16 cellular contexts compared by ENCODE assay signal in the genomic region with DNA sequence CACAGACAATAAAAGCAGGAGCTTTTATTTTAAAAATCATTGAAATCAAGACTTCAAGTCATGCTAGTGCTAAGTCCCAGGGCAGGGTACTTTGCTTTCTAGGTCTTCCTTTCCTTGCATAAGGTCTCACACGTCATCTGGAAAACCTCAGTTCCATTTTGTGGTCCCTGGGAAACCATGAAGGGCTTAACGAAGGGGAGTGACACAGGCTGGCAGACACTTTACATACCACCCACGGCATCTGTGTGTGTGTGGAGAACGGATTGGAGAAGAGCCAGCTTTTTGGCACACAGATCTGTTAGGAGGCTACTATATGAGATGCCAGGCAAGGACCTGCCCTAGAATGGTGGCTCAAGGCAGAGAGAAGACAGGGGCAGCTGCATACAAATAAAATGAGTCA.
"Had no signal": no experiment of that assay in that cellular context is flagged by ENCODE, and none has a peak within 500 bp of the region (broad histone marks: within the 10 kb centered on the region; RNA-seq: fewer than 3 reads in every experiment).

No MANE protein-coding gene starts in this region.

- ATAC-seq: activated CD4-positive, CD25-positive, alpha-beta regulatory T cell treated with anti-CD3 and anti-CD28 coated beads, Interleukin-2, amount 50 U/mL, for 24 hours; activated T-helper 17 cell treated with anti-CD3 and anti-CD28 coated beads, Interleukin-2, amount 50 U/mL, for 72 hours; esophagus mucosa; left lobe of liver; stimulated activated memory B cell treated with anti-CD40 and anti-IgM and Interleukin-4, amounts not matched to agents 10 μg/mL and 1 μg/mL and 100 μg/mL, for 72 hours had no signal

- H3K27me3 ChIP-seq: colonic mucosa, tibial artery, uterus had no signal

- H3K36me3 ChIP-seq: colonic mucosa, tibial artery, uterus had no signal

- H3K4me1 ChIP-seq: colonic mucosa, tibial artery, uterus had no signal

- H3K9me3 Mint-ChIP-seq: activated T-helper 17 cell treated with anti-CD3 and anti-CD28 coated beads, Interleukin-2, amount 50 U/mL, for 72 hours; naive B cell; stimulated activated memory B cell treated with anti-CD40 and anti-IgM and Interleukin-4, amounts not matched to agents 10 μg/mL and 1 μg/mL and 100 μg/mL, for 72 hours had no signal

- DNase-seq: activated CD4-positive, alpha-beta T cell treated with anti-CD3 and anti-CD28 coated beads, Interleukin-2, amount 50 U/mL, for 4 hours; activated naive CD4-positive, alpha-beta T cell treated with Interleukin-2 at 50 U/mL for 16 hours; activated T-cell treated with anti-CD3 and anti-CD28 coated beads for 4 hours; colonic mucosa; hippocampal formation; midbrain; naive B cell; stimulated activated CD4-positive, alpha-beta T cell treated with anti-CD3 and anti-CD28 coated beads, Interleukin-2, amount 100 ng/mL, for 48 hours; T-helper 9 cell; tibial artery; uterus had no signal

- H3K4me3 Mint-ChIP-seq: activated T-helper 17 cell treated with anti-CD3 and anti-CD28 coated beads, Interleukin-2, amount 50 U/mL, for 72 hours; stimulated activated memory B cell treated with anti-CD40 and anti-IgM and Interleukin-4, amounts not matched to agents 10 μg/mL and 1 μg/mL and 100 μg/mL, for 72 hours had no signal

- H3K4me1 Mint-ChIP-seq: activated T-helper 17 cell treated with anti-CD3 and anti-CD28 coated beads, Interleukin-2, amount 50 U/mL, for 72 hours; naive B cell; stimulated activated memory B cell treated with anti-CD40 and anti-IgM and Interleukin-4, amounts not matched to agents 10 μg/mL and 1 μg/mL and 100 μg/mL, for 72 hours had no signal

- H3K9me3 ChIP-seq: colonic mucosa, tibial artery, uterus had no signal

- H3K36me3 Mint-ChIP-seq: naive B cell; stimulated activated memory B cell treated with anti-CD40 and anti-IgM and Interleukin-4, amounts not matched to agents 10 μg/mL and 1 μg/mL and 100 μg/mL, for 72 hours had no signal

- H3K27ac ChIP-seq: colonic mucosa, tibial artery, uterus had no signal

- H3K27ac Mint-ChIP-seq: activated T-helper 17 cell treated with anti-CD3 and anti-CD28 coated beads, Interleukin-2, amount 50 U/mL, for 72 hours; naive B cell; stimulated activated memory B cell treated with anti-CD40 and anti-IgM and Interleukin-4, amounts not matched to agents 10 μg/mL and 1 μg/mL and 100 μg/mL, for 72 hours had no signal

- H3K4me3 ChIP-seq: colonic mucosa, tibial artery, uterus had no signal
